In genomic region chr13:113231306-113232207, GRCh38 we compare ENCODE assay signal across 21 cellular contexts. TPM values are rescaled to one million over a fixed set of nuclear protein-coding genes. Genes with fewer than 3 reads are reported as not detected.
DNase-seq lines count a peak whose midpoint lies in the region; ATAC-seq, FAIRE-seq and TF ChIP-seq lines count a peak whose summit lies in the region.
"Had no signal": no experiment of that assay in that cellular context is flagged by ENCODE, and none has a peak within 500 bp of the region (broad histone marks: within the 10 kb centered on the region; RNA-seq: fewer than 3 reads in every experiment).

No MANE protein-coding gene starts in this region.

- SMC1A ChIA-PET in GM12878 (lab: Charles Lee; ENCODE audit: uncharacterized antibody, unreplicated experiment), result no interaction called here

- H3K4me3 ChIP-seq in HUES6 (ENCODE audit: low read depth, low read length) (no peak overlapping the region), GM12878 (no peak overlapping the region)
- H3K4me3 ChIP-seq: thyroid gland had no signal

- POLR2A ChIA-PET in GM12878 (lab: Charles Lee), result no interaction called here

- H4K20me1 ChIP-seq in GM12878 (ENCODE audit: control insufficient read depth, insufficient read depth), result no peaks in the 10 kb centered on the region

- H3K9ac ChIP-seq in HUES6 (ENCODE audit: low read length), result peak overlapping the region; percentile 17
- no peak overlapping the region for H3K9ac ChIP-seq in GM12878 (ENCODE audit: control insufficient read depth, insufficient read depth, low read length)

- no peaks in the 10 kb centered on the region for H3K79me2 ChIP-seq in GM12878 (ENCODE audit: control insufficient read depth, insufficient read depth, low read length)

- 81% methylated on average over 13 of the region's 14 CpGs for WGBS in GM12878 (ENCODE audit: insufficient coverage, insufficient replicate concordance, low lambda C conversion rate, missing lambda C conversion rate)

- TF ChIP-seq POLR2A in GM12878 (IDR thresholded peaks at IDR 0.05; ENCODE audit: low read depth, low read length), result no peak; the same call in none of the 2 replicates

- H3K36me3 ChIP-seq in HUES6 (ENCODE audit: control insufficient read depth, insufficient read depth, low read length), result peaks cover 85% of the 10 kb centered on the region
- H3K36me3 ChIP-seq in GM12878 (ENCODE audit: control insufficient read depth in 2 of 2, insufficient read depth in 2 of 2, low read length in 1 of 2), result peaks cover 13 to 26% of the 10 kb centered on the region in 2 experiments; a peak in 3 of 4 replicates

- TF ChIP-seq RAD21 in GM12878 (IDR thresholded peaks at IDR 0.05; ENCODE audit: insufficient read depth, low read depth, low read length), result no peak

- no peak overlapping the region for H2AFZ ChIP-seq in GM12878 (ENCODE audit: control insufficient read depth, low read depth, low read length)

- TF ChIP-seq CTCF in GM12878 (IDR thresholded peaks at IDR 0.05 in 2 of 3, conservative IDR thresholded peaks at IDR 0.05 in 1 of 3; ENCODE audit: control insufficient read depth in 2 of 3, extremely low read depth in 1 of 3, insufficient read depth in 1 of 3, low read depth in 3 of 3, low read length in 3 of 3) (no peak), foreskin keratinocyte (conservative IDR thresholded peaks at IDR 0.05) (no peak)

- CTCF ChIA-PET in GM12878 (lab: Yijun Ruan, JAX), result interaction anchor here (0.6 kb wide), 1 partner anchor 320 kb away, joined by 3 read pairs; no protein-coding TSS in a partner anchor

- in situ Hi-C loops in GM12878 (cut with MboI), result no loop called here

- H3K27me3 ChIP-seq in HUES6 (ENCODE audit: control insufficient read depth, insufficient read depth, low read length) (no peaks in the 10 kb centered on the region), GM12878 (replicated peaks in 1 of 2; ENCODE audit: control insufficient read depth in 2 of 2, insufficient read depth in 2 of 2, low read length in 1 of 2) (no peaks in the 10 kb centered on the region), foreskin keratinocyte (no peaks in the 10 kb centered on the region)
- H3K27me3 ChIP-seq: thyroid gland had no signal

- H3K4me1 ChIP-seq in HUES6 (ENCODE audit: control insufficient read depth, insufficient read depth, low read length), result no peaks in the 10 kb centered on the region
- no peaks in the 10 kb centered on the region for H3K4me1 ChIP-seq in GM12878 (ENCODE audit: control insufficient read depth, insufficient read depth, low read length)
- H3K4me1 ChIP-seq in foreskin keratinocyte, result no peaks in the 10 kb centered on the region
- H3K4me1 ChIP-seq: thyroid gland had no signal

- intact Hi-C loops in GM12878 (cut with micrococcal nuclease; ENCODE audit: unreplicated experiment), result no loop called here

- peak in 2 of 3 experiments; percentile 26 to 51 for DNase-seq in stimulated activated CD4-positive, alpha-beta T cell treated with anti-CD3 and anti-CD28 coated beads, TNF-alpha, amount 100 ng/mL, for 4 hours (ENCODE audit: low read depth in 3 of 3)
- DNase-seq in stimulated activated CD4-positive, alpha-beta T cell treated with anti-CD3 and anti-CD28 coated beads, Interleukin-1b, Interleukin-23, amount 100 ng/mL, for 48 hours, result no peak
- DNase-seq in GM12878 (ENCODE audit: low read depth, low spot score) (no peak), urothelium cell line (ENCODE audit: low spot score) (no peak), foreskin keratinocyte (no peak), NCI-H1694 treated with DMSO at 0.1 percent for 48 hours (lab: John Stamatoyannopoulos, UW) (no peak)
- DNase-seq: activated effector memory CD4-positive, alpha-beta T cell treated with anti-CD3 and anti-CD28 coated beads, Interleukin-2, amount 50 U/mL, for 16 hours; anterior cingulate cortex; CD4-positive, alpha-beta memory T cell; DMS79 treated with DMSO at 0.1 percent for 48 hours; Karpas-422; left ventricle myocardium superior; NCI-H187 treated with DMSO at 0.1 percent for 48 hours; NCI-H345; PC-3; small intestine; T-helper 1 cell; thyroid gland had no signal

- TSS peak; percentile 4 for BruUV-seq in GM12878 (replicated peaks; lab: Mats Ljungman, UMichigan)

- RAD21 ChIA-PET in GM12878 (lab: Charles Lee; ENCODE audit: unreplicated experiment), result no interaction called here

- no peak overlapping the region for H3K27ac ChIP-seq in HUES6 (ENCODE audit: low read depth, low read length)
- H3K27ac ChIP-seq in GM12878 (ENCODE audit: control insufficient read depth, insufficient read depth), result no peak overlapping the region
- no peak overlapping the region for H3K27ac ChIP-seq in foreskin keratinocyte
- H3K27ac ChIP-seq: thyroid gland, VCaP had no signal

- H3K4me2 ChIP-seq in GM12878 (ENCODE audit: control insufficient read depth, insufficient read depth), result no peak overlapping the region

- H3K9me3 ChIP-seq in HUES6 (ENCODE audit: control insufficient read depth, insufficient read depth, low read depth, low read length) (no peaks in the 10 kb centered on the region), GM12878 (replicated peaks; ENCODE audit: control insufficient read depth, insufficient read depth, low read length) (no peaks in the 10 kb centered on the region)
- H3K9me3 ChIP-seq: thyroid gland had no signal

- no peak; the same call in 2 of the 3 replicates for ATAC-seq in GM12878
- no peak for ATAC-seq in foreskin keratinocyte
- ATAC-seq: PC-3 had no signal

- no peak for FAIRE-seq in GM12878 (lab: Jason Lieb, UNC)
- FAIRE-seq in urothelium cell line (lab: Jason Lieb, UNC), result peak; percentile 94
- FAIRE-seq: H1, small intestine had no signal

- no peak for TF ChIP-seq EP300 in GM12878 (IDR thresholded peaks at IDR 0.05; ENCODE audit: borderline replicate concordance in 1 of 2, control insufficient read depth in 1 of 2, low read depth in 2 of 2, low read length in 2 of 2)

TF ChIP-seq in GM12878, 131 proteins besides CTCF, POLR2A, EP300 and RAD21:
- TF ChIP-seq, protein P1, sequence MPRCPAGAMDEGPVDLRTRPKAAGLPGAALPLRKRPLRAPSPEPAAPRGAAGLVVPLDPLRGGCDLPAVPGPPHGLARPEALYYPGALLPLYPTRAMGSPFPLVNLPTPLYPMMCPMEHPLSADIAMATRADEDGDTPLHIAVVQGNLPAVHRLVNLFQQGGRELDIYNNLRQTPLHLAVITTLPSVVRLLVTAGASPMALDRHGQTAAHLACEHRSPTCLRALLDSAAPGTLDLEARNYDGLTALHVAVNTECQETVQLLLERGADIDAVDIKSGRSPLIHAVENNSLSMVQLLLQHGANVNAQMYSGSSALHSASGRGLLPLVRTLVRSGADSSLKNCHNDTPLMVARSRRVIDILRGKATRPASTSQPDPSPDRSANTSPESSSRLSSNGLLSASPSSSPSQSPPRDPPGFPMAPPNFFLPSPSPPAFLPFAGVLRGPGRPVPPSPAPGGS (IDR thresholded peaks at IDR 0.05; ENCODE audit: borderline replicate concordance, insufficient read depth, low read depth, low read length, poor library complexity, severe bottlenecking), result no peak

RNA-seq across cellular contexts. Expression of gene CUL4A, which starts 22.1 kb away (rescaled TPM):
- 136 and 144 TPM in 2 replicates for total RNA-seq in GM12878 (2013; cell fraction: nucleolus; rRNA removed)
- total RNA-seq in GM12878 (2014; rRNA removed) (73.8 and 74.3 TPM in 2 replicates), GM12878 (2014; rRNA removed; fragmentation: Illumina TruSeq; extraction: Trizol) (50.1 and 50.8 TPM in 2 replicates), GM12878 (2021) (55.7 and 60.9 TPM in 2 replicates), foreskin keratinocyte (65.1 and 66.5 TPM in 2 replicates)
- 31.1 TPM for polyA plus RNA-seq in GM12878 (2011; ENCODE audit: low read depth)
- polyA plus RNA-seq in GM12878 (2011; rRNA removed) (40.1 and 42.3 TPM in 2 replicates), GM12878 (2014; fragmentation: Illumina TruSeq; extraction: Trizol) (45.1 and 48.0 TPM in 2 replicates), GM12878 (2014; fragmentation: Nextera tagmentation; extraction: Ambion mirVana) (10 to 100 TPM; 19.7 to 21.8 TPM), GM12878 (2014; rRNA removed) (60.4 and 60.9 TPM in 2 replicates), GM12878 (2016; fragmentation: Nextera tagmentation; extraction: Ambion mirVana) (10 to 100 TPM; 64.1 to 66.5 TPM), foreskin keratinocyte (27.3 and 31.9 TPM in 2 replicates)
- 30.7 and 37.1 TPM in 2 replicates for polyA plus RNA-seq in GM12878 (2011; cell fraction: cytosol; rRNA removed)
- polyA plus RNA-seq in GM12878 (2011; cell fraction: nucleus; rRNA removed), result 78.6 and 86.5 TPM in 2 replicates
- 40.8 and 43.4 TPM in 2 replicates for polyA plus RNA-seq in GM12878 (2012)
- polyA minus RNA-seq in GM12878 (2011; rRNA and poly(A)+ RNA removed), result 46.0 and 47.9 TPM in 2 replicates
- 10.2 and 13.0 TPM in 2 replicates for polyA minus RNA-seq in GM12878 (2011; cell fraction: cytosol; rRNA and poly(A)+ RNA removed)
- 39.2 and 65.7 TPM in 2 replicates for polyA minus RNA-seq in GM12878 (2011; cell fraction: nucleus; rRNA and poly(A)+ RNA removed)

RNA-seq across cellular contexts. Expression of gene PCID2, which starts 23.1 kb away (rescaled TPM):
- 259 and 265 TPM in 2 replicates for total RNA-seq in GM12878 (2013; cell fraction: nucleolus; rRNA removed)
- total RNA-seq in GM12878 (2014; rRNA removed) (53.5 and 61.0 TPM in 2 replicates), GM12878 (2014; rRNA removed; fragmentation: Illumina TruSeq; extraction: Trizol) (44.6 and 46.1 TPM in 2 replicates), GM12878 (2021) (37.0 and 37.6 TPM in 2 replicates), foreskin keratinocyte (40.4 and 41.7 TPM in 2 replicates)
- polyA plus RNA-seq in GM12878 (2011; ENCODE audit: low read depth), result 32.5 TPM
- polyA plus RNA-seq in GM12878 (2011; rRNA removed) (98.1 and 107 TPM in 2 replicates), GM12878 (2014; fragmentation: Illumina TruSeq; extraction: Trizol) (47.2 and 57.0 TPM in 2 replicates), GM12878 (2014; fragmentation: Nextera tagmentation; extraction: Ambion mirVana) (10 to 100 TPM; 65.4 to 71.8 TPM), GM12878 (2014; rRNA removed) (48.3 and 54.4 TPM in 2 replicates), GM12878 (2016; fragmentation: Nextera tagmentation; extraction: Ambion mirVana) (10 to 100 TPM; 62.1 to 70.0 TPM), foreskin keratinocyte (29.1 and 32.9 TPM in 2 replicates)
- polyA plus RNA-seq in GM12878 (2011; cell fraction: cytosol; rRNA removed), result 47.3 and 48.2 TPM in 2 replicates
- 104 and 109 TPM in 2 replicates for polyA plus RNA-seq in GM12878 (2011; cell fraction: nucleus; rRNA removed)
- polyA plus RNA-seq in GM12878 (2012), result 39.0 and 42.4 TPM in 2 replicates
- 53.5 and 76.1 TPM in 2 replicates for polyA minus RNA-seq in GM12878 (2011; rRNA and poly(A)+ RNA removed)
- polyA minus RNA-seq in GM12878 (2011; cell fraction: cytosol; rRNA and poly(A)+ RNA removed), result 15.5 and 16.0 TPM in 2 replicates
- polyA minus RNA-seq in GM12878 (2011; cell fraction: nucleus; rRNA and poly(A)+ RNA removed), result 49.1 and 52.4 TPM in 2 replicates

Comparison
In these comparisons a context has a peak if more than half of its experiments do, and no peak if none do; other contexts are left out.
1. DNase-seq: peak in stimulated activated CD4-positive, alpha-beta T cell treated with anti-CD3 and anti-CD28 coated beads, TNF-alpha, amount 100 ng/mL, for 4 hours (2 of 3); none in stimulated activated CD4-positive, alpha-beta T cell treated with anti-CD3 and anti-CD28 coated beads, Interleukin-1b, Interleukin-23, amount 100 ng/mL, for 48 hours (single experiment), GM12878 (single experiment), urothelium cell line (single experiment), foreskin keratinocyte (0 of 2) and NCI-H1694 treated with DMSO at 0.1 percent for 48 hours (single experiment).